9 cellular contexts compared by ENCODE assay signal in genomic region chr19:15452111-15453047, GRCh38. TPM values are rescaled to one million over a fixed set of nuclear protein-coding genes. Genes with fewer than 3 reads are reported as not detected.
DNase-seq lines count a peak whose midpoint lies in the region; ATAC-seq and TF ChIP-seq lines count a peak whose summit lies in the region.
"Had no signal": no experiment of that assay in that cellular context is flagged by ENCODE, and none has a peak within 500 bp of the region (broad histone marks: within the 10 kb centered on the region; RNA-seq: fewer than 3 reads in every experiment).

No MANE protein-coding gene starts in this region.

- ATAC-seq in RWPE2 (ENCODE audit: low read depth) (peak; percentile 48), GM19328 (IDR thresholded peaks at IDR 0.05; ENCODE audit: unreplicated experiment) (no peak), HG03159 (IDR thresholded peaks at IDR 0.05; ENCODE audit: unreplicated experiment) (no peak)

- H3K27me3 ChIP-seq in AG04450 (ENCODE audit: control insufficient read depth, insufficient read depth, low read length) (peaks cover 17% of the 10 kb centered on the region), RWPE2 (ENCODE audit: insufficient read depth, poor library complexity, severe bottlenecking) (peaks cover 12% of the 10 kb centered on the region), muscle layer of duodenum (ENCODE audit: low read depth, low read length) (peaks cover 11% of the 10 kb centered on the region)

- DNase-seq in AG04450 (ENCODE audit: low read depth, low spot score) (peak; percentile 8), GDM1 (lab: John Stamatoyannopoulos, UW) (peak; percentile 8), RWPE2 (ENCODE audit: low spot score) (peak; percentile 83), fibroblast of mammary gland (ENCODE audit: low read depth) (peak; percentile 82), kidney glomerular epithelial cell (lab: John Stamatoyannopoulos, UW) (no peak)

- no peak for TF ChIP-seq CTCF in AG04450 (IDR thresholded peaks at IDR 0.05; ENCODE audit: low read depth, low read length)
- TF ChIP-seq CTCF in RWPE2 (IDR thresholded peaks at IDR 0.05; ENCODE audit: poor library complexity, severe bottlenecking), result no peak
- TF ChIP-seq CTCF in fibroblast of mammary gland (conservative IDR thresholded peaks at IDR 0.05; ENCODE audit: control insufficient read depth, insufficient read depth, low read depth, low read length), result no peak

- no peaks in the 10 kb centered on the region for H3K36me3 ChIP-seq in RWPE2 (ENCODE audit: low read depth)
- H3K36me3 ChIP-seq in muscle layer of duodenum (ENCODE audit: control insufficient read depth in 1 of 2, insufficient read depth in 2 of 2, low read length in 2 of 2), result peaks cover 0 to 7% of the 10 kb centered on the region in 2 donors

- H3K9me3 ChIP-seq in AG04450 (ENCODE audit: control insufficient read depth, insufficient read depth, low read length), result peaks cover 7% of the 10 kb centered on the region; the same call in 1 of the 2 replicates
- no peaks in the 10 kb centered on the region for H3K9me3 ChIP-seq in RWPE2 (ENCODE audit: severe bottlenecking)
- no peaks in the 10 kb centered on the region for H3K9me3 ChIP-seq in muscle layer of duodenum (ENCODE audit: control insufficient read depth in 1 of 2, low read length in 2 of 2)

- CTCF ChIA-PET in AG04450 (lab: Charles Lee), result interaction anchor here (0.6 to 0.9 kb wide), 3 partner anchors 15 to 103 kb away, joined by 3 to 6 read pairs (median 5); no protein-coding TSS in a partner anchor

- H3K4me1 ChIP-seq in RWPE2 (ENCODE audit: insufficient read depth, poor library complexity, severe bottlenecking), result no peaks in the 10 kb centered on the region
- peaks cover 3 to 33% of the 10 kb centered on the region in 2 donors for H3K4me1 ChIP-seq in muscle layer of duodenum (ENCODE audit: control insufficient read depth in 1 of 2, insufficient read depth in 2 of 2, low read length in 2 of 2)

- H3K27ac ChIP-seq in AG04450 (ENCODE audit: low read depth, low read length), result no peak overlapping the region
- no peak overlapping the region for H3K27ac ChIP-seq in RWPE2 (ENCODE audit: poor library complexity, severe bottlenecking)
- no peak overlapping the region for H3K27ac ChIP-seq in muscle layer of duodenum (ENCODE audit: low read length)
- H3K27ac ChIP-seq: HL-60 had no signal

- H3K4me3 ChIP-seq in AG04450 (ENCODE audit: low read depth, low read length) (peak overlapping the region; percentile 46), RWPE2 (ENCODE audit: severe bottlenecking) (no peak overlapping the region), fibroblast of mammary gland (ENCODE audit: control insufficient read depth, low read depth, low read length) (peak overlapping the region; percentile 35), muscle layer of duodenum (ENCODE audit: low read depth in 1 of 2, low read length in 2 of 2) (peak overlapping the region; percentile 44 to 73)

- POLR2A ChIA-PET in AG04450 (lab: Yijun Ruan, JAX), result interaction anchor here (0.6 to 2.7 kb wide), 10 partner anchors 8 to 104 kb away, joined by 3 to 8 read pairs (median 4); partner anchors contain the start of gene AKAP8L

RNA-seq across cellular contexts. Expression of gene WIZ, which starts 2.6 kb away (rescaled TPM):
- 5.8 and 9.1 TPM in 2 replicates for polyA plus RNA-seq in AG04450 (2011; rRNA removed)
- polyA minus RNA-seq in AG04450 (2011; rRNA and poly(A)+ RNA removed), result 3.4 and 3.9 TPM in 2 replicates

RNA-seq across cellular contexts. Expression of gene RASAL3, which starts 12.0 kb away (rescaled TPM):
- polyA plus RNA-seq in AG04450 (2011; rRNA removed), result 0.04 and 0.21 TPM in 2 replicates
- not detected in 2 replicates for polyA minus RNA-seq in AG04450 (2011; rRNA and poly(A)+ RNA removed)

RNA-seq across cellular contexts. Expression of gene PGLYRP2, which starts 26.9 kb away (rescaled TPM):
- polyA plus RNA-seq in AG04450 (2011; rRNA removed), result not detected in 2 replicates
- polyA minus RNA-seq in AG04450 (2011; rRNA and poly(A)+ RNA removed), result not detected in 2 replicates

RNA-seq across cellular contexts. Expression of gene AKAP8L, which starts 33.6 kb away (rescaled TPM):
- 30.4 and 36.6 TPM in 2 replicates for polyA plus RNA-seq in AG04450 (2011; rRNA removed)
- 51.9 and 52.1 TPM in 2 replicates for polyA minus RNA-seq in AG04450 (2011; rRNA and poly(A)+ RNA removed)

RNA-seq across cellular contexts. Expression of gene CYP4F22, which starts 55.9 kb away (rescaled TPM):
- not detected in 2 replicates for polyA plus RNA-seq in AG04450 (2011; rRNA removed)
- not detected in 2 replicates for polyA minus RNA-seq in AG04450 (2011; rRNA and poly(A)+ RNA removed)
